Comparison of ENCODE assay signal across 11 cellular contexts in genomic region chr9:132672413-132672690, GRCh38. TPM values are rescaled to one million over a fixed set of nuclear protein-coding genes. Genes with fewer than 3 reads are reported as not detected.
DNase-seq lines count a peak whose midpoint lies in the region; ATAC-seq, FAIRE-seq and TF ChIP-seq lines count a peak whose summit lies in the region.
"Had no signal": no experiment of that assay in that cellular context is flagged by ENCODE, and none has a peak within 500 bp of the region (broad histone marks: within the 10 kb centered on the region; RNA-seq: fewer than 3 reads in every experiment).

No MANE protein-coding gene starts in this region.

- peak overlapping the region; percentile 61 for H3K27ac ChIP-seq in C4-2B
- H3K27ac ChIP-seq in HL-60 (replicated peaks): no peak overlapping the region

- peak overlapping the region; percentile 90 for H3K27ac Mint-ChIP-seq in activated T-helper 1 cell treated with anti-CD3 and anti-CD28 coated beads, Interleukin-12 subunit alpha, Interleukin-12 subunit beta, Interleukin-2, Interleukin-4 antibody, amounts not matched to agents 30 ng/mL and 10 ng/mL and 1 ng/mL, durations not matched to agents 14 hours and 24 hours and 36 hours

- peaks cover 22% of the 10 kb centered on the region for H3K36me3 Mint-ChIP-seq in activated T-helper 1 cell treated with anti-CD3 and anti-CD28 coated beads, Interleukin-12 subunit alpha, Interleukin-12 subunit beta, Interleukin-2, Interleukin-4 antibody, amounts not matched to agents 30 ng/mL and 10 ng/mL and 1 ng/mL, durations not matched to agents 14 hours and 24 hours and 36 hours (ENCODE audit: low read depth)

- peak overlapping the region; percentile 96 for H3K4me3 Mint-ChIP-seq in activated T-helper 1 cell treated with anti-CD3 and anti-CD28 coated beads, Interleukin-12 subunit alpha, Interleukin-12 subunit beta, Interleukin-2, Interleukin-4 antibody, amounts not matched to agents 30 ng/mL and 10 ng/mL and 1 ng/mL, durations not matched to agents 14 hours and 24 hours and 36 hours

- no peaks in the 10 kb centered on the region for H3K27me3 ChIP-seq in HL-60 (ENCODE audit: insufficient read depth, poor library complexity, severe bottlenecking)

- no peak for FAIRE-seq in D721Med (lab: Jason Lieb, UNC)
- FAIRE-seq: GM12891 had no signal

- peak overlapping the region; percentile 10; the same call in 1 of the 2 replicates for H3K4me3 ChIP-seq in HL-60 (replicated peaks; ENCODE audit: insufficient read depth, low read length)

- TF ChIP-seq CTCF in C4-2B (conservative IDR thresholded peaks at IDR 0.05): peak; percentile 28; the same call in 1 of the 2 replicates
- no peak for TF ChIP-seq CTCF in HL-60 (IDR thresholded peaks at IDR 0.05; ENCODE audit: insufficient read depth, low read length)
- no peak for TF ChIP-seq CTCF in D721Med (IDR thresholded peaks at IDR 0.05; ENCODE audit: insufficient read depth, missing control alignments)

- H3K27me3 Mint-ChIP-seq in activated T-helper 1 cell treated with anti-CD3 and anti-CD28 coated beads, Interleukin-12 subunit alpha, Interleukin-12 subunit beta, Interleukin-2, Interleukin-4 antibody, amounts not matched to agents 30 ng/mL and 10 ng/mL and 1 ng/mL, durations not matched to agents 14 hours and 24 hours and 36 hours (ENCODE audit: insufficient read depth): no peaks in the 10 kb centered on the region

- H3K9me3 Mint-ChIP-seq in activated T-helper 1 cell treated with anti-CD3 and anti-CD28 coated beads, Interleukin-12 subunit alpha, Interleukin-12 subunit beta, Interleukin-2, Interleukin-4 antibody, amounts not matched to agents 30 ng/mL and 10 ng/mL and 1 ng/mL, durations not matched to agents 14 hours and 24 hours and 36 hours: no peaks in the 10 kb centered on the region

- H3K4me1 Mint-ChIP-seq in activated T-helper 1 cell treated with anti-CD3 and anti-CD28 coated beads, Interleukin-12 subunit alpha, Interleukin-12 subunit beta, Interleukin-2, Interleukin-4 antibody, amounts not matched to agents 30 ng/mL and 10 ng/mL and 1 ng/mL, durations not matched to agents 14 hours and 24 hours and 36 hours (ENCODE audit: low read depth): peaks cover 38% of the 10 kb centered on the region

- DNase-seq in HL-60 (ENCODE audit: low read depth in 1 of 2, low spot score in 1 of 2) (no peak), kidney tubule cell (ENCODE audit: low spot score) (peak; percentile 66), HK-2 (ENCODE audit: unreplicated experiment) (no peak), NCI-H524 treated with DMSO at 0.1 percent for 48 hours (lab: John Stamatoyannopoulos, UW) (no peak), D721Med (ENCODE audit: insufficient read length, low spot score) (no peak)
- no peak for DNase-seq in activated T-helper 1 cell treated with anti-CD3 and anti-CD28 coated beads, Interleukin-12 subunit alpha, Interleukin-12 subunit beta, Interleukin-2, Interleukin-4 antibody, amounts not matched to agents 30 ng/mL and 10 ng/mL and 1 ng/mL, durations not matched to agents 14 hours and 24 hours and 36 hours (ENCODE audit: low spot score)
- DNase-seq: midbrain, NCI-H1105 had no signal

- intact Hi-C loops in activated T-helper 1 cell treated with anti-CD3 and anti-CD28 coated beads, Interleukin-12 subunit alpha, Interleukin-12 subunit beta, Interleukin-2, Interleukin-4 antibody, amounts not matched to agents 30 ng/mL and 10 ng/mL and 1 ng/mL, durations not matched to agents 14 hours and 24 hours and 36 hours (cut with micrococcal nuclease): loop anchor here (1.0 to 5.0 kb wide), 4 partner anchors 8 to 665 kb away; partner anchors contain the start of genes SETX, SURF6 and TTF1

- no peak for ATAC-seq in HG03520 (IDR thresholded peaks at IDR 0.05; ENCODE audit: unreplicated experiment)

RNA-seq across cellular contexts. Expression of gene GTF3C4, which starts 2.1 kb away (rescaled TPM):
- total RNA-seq in activated T-helper 1 cell treated with anti-CD3 and anti-CD28 coated beads, Interleukin-12 subunit alpha, Interleukin-12 subunit beta, Interleukin-2, Interleukin-4 antibody, amounts not matched to agents 30 ng/mL and 10 ng/mL and 1 ng/mL, durations not matched to agents 14 hours and 24 hours and 36 hours: 19.3 and 20.1 TPM in 2 replicates

RNA-seq across cellular contexts. Expression of gene DDX31, which starts 2.6 kb away (rescaled TPM):
- 32.1 and 34.1 TPM in 2 replicates for total RNA-seq in activated T-helper 1 cell treated with anti-CD3 and anti-CD28 coated beads, Interleukin-12 subunit alpha, Interleukin-12 subunit beta, Interleukin-2, Interleukin-4 antibody, amounts not matched to agents 30 ng/mL and 10 ng/mL and 1 ng/mL, durations not matched to agents 14 hours and 24 hours and 36 hours
